21 cellular contexts compared by ENCODE assay signal in the genomic region with DNA sequence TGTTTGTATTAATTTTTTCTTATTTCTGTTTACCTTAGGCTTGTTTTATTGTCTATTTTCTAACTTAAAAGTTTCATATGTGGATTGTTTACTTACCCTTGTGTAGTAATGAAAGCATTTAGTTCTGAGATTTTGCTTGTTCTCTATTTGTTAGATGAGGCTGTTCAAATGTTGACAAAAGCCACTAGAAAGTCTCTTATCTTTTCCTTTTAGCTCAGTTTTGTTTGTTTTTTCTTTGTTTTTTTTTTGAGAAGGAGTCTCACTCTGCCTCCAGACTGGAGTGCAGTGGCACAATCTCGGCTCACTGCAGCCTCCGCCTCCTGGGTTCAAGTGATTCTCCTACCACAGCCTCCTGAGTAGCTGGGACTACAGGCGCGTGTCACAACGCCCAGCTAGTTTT.
"Had no signal": no experiment of that assay in that cellular context is flagged by ENCODE, and none has a peak within 500 bp of the region (broad histone marks: within the 10 kb centered on the region; RNA-seq: fewer than 3 reads in every experiment).

No MANE protein-coding gene starts in this region.

- H3K27ac ChIP-seq: heart left ventricle, lower lobe of right lung, psoas muscle, spleen, thoracic aorta, transverse colon had no signal

- H3K27me3 Mint-ChIP-seq: memory B cell; natural killer cell treated with Interleukin-12 subunit alpha and Interleukin-12 subunit beta and Interleukin-15 and Interleukin-18, amount 100 ng/mL, for 72 hours; stimulated activated naive B cell treated with anti-CD40 and anti-IgM and Interleukin-4, amounts not matched to agents 10 μg/mL and 1 μg/mL and 100 μg/mL, for 72 hours; stimulated activated naive CD8-positive, alpha-beta T cell treated with anti-CD3 and anti-CD28 coated beads, Interleukin-15, amount 100 ng/mL, for 72 hours had no signal

- H3K9me3 ChIP-seq: heart left ventricle, lower lobe of right lung, psoas muscle, spleen, thoracic aorta, transverse colon had no signal

- H3K36me3 ChIP-seq: transverse colon had no signal

- H3K4me1 ChIP-seq: lower lobe of right lung had no signal

- DNase-seq: effector memory CD4-positive, alpha-beta T cell; heart left ventricle; hippocampal formation; kidney glomerular epithelial cell; lower lobe of right lung; psoas muscle; retina; spleen; stimulated activated CD4-positive, alpha-beta T cell treated with anti-CD3 and anti-CD28 coated beads, Interleukin-15, amount 100 ng/mL, for 24 hours; stimulated activated CD4-positive, alpha-beta T cell treated with anti-CD3 and anti-CD28 coated beads, Interleukin-1b, Interleukin-23, amount 100 ng/mL, for 48 hours; stimulated activated CD4-positive, alpha-beta T cell treated with anti-CD3 and anti-CD28 coated beads, Interleukin-4, amount 100 ng/mL, for 4 hours; stimulated activated naive B cell treated with anti-CD40 and anti-IgM and Interleukin-4, amounts not matched to agents 10 μg/mL and 1 μg/mL and 100 μg/mL, for 72 hours; stimulated activated naive CD8-positive, alpha-beta T cell treated with anti-CD3 and anti-CD28 coated beads, Interleukin-15, amount 100 ng/mL, for 72 hours; substantia nigra; transverse colon had no signal

- H3K36me3 Mint-ChIP-seq: natural killer cell treated with Interleukin-12 subunit alpha and Interleukin-12 subunit beta and Interleukin-15 and Interleukin-18, amount 100 ng/mL, for 72 hours had no signal

- H3K9me3 Mint-ChIP-seq: memory B cell; mesothelial cell of epicardium; natural killer cell treated with Interleukin-12 subunit alpha and Interleukin-12 subunit beta and Interleukin-15 and Interleukin-18, amount 100 ng/mL, for 72 hours; stimulated activated naive B cell treated with anti-CD40 and anti-IgM and Interleukin-4, amounts not matched to agents 10 μg/mL and 1 μg/mL and 100 μg/mL, for 72 hours; stimulated activated naive CD8-positive, alpha-beta T cell treated with anti-CD3 and anti-CD28 coated beads, Interleukin-15, amount 100 ng/mL, for 72 hours had no signal

- H3K4me3 ChIP-seq: heart left ventricle, lower lobe of right lung, psoas muscle, spleen, thoracic aorta, transverse colon had no signal

- H3K27ac Mint-ChIP-seq: memory B cell; mesothelial cell of epicardium; natural killer cell treated with Interleukin-12 subunit alpha and Interleukin-12 subunit beta and Interleukin-15 and Interleukin-18, amount 100 ng/mL, for 72 hours; stimulated activated naive B cell treated with anti-CD40 and anti-IgM and Interleukin-4, amounts not matched to agents 10 μg/mL and 1 μg/mL and 100 μg/mL, for 72 hours; stimulated activated naive CD8-positive, alpha-beta T cell treated with anti-CD3 and anti-CD28 coated beads, Interleukin-15, amount 100 ng/mL, for 72 hours had no signal

- ATAC-seq: esophagus mucosa; heart left ventricle; natural killer cell treated with Interleukin-12 subunit alpha and Interleukin-12 subunit beta and Interleukin-15 and Interleukin-18, amount 100 ng/mL, for 72 hours; psoas muscle; sciatic nerve; stimulated activated naive B cell treated with anti-CD40 and anti-IgM and Interleukin-4, amounts not matched to agents 10 μg/mL and 1 μg/mL and 100 μg/mL, for 72 hours; stimulated activated naive CD8-positive, alpha-beta T cell treated with anti-CD3 and anti-CD28 coated beads, Interleukin-15, amount 100 ng/mL, for 72 hours had no signal

- H3K4me1 Mint-ChIP-seq: mesothelial cell of epicardium; stimulated activated naive CD8-positive, alpha-beta T cell treated with anti-CD3 and anti-CD28 coated beads, Interleukin-15, amount 100 ng/mL, for 72 hours had no signal

- H3K27me3 ChIP-seq: heart left ventricle, spleen, transverse colon had no signal

- H3K4me3 Mint-ChIP-seq: memory B cell; mesothelial cell of epicardium; natural killer cell treated with Interleukin-12 subunit alpha and Interleukin-12 subunit beta and Interleukin-15 and Interleukin-18, amount 100 ng/mL, for 72 hours; stimulated activated naive B cell treated with anti-CD40 and anti-IgM and Interleukin-4, amounts not matched to agents 10 μg/mL and 1 μg/mL and 100 μg/mL, for 72 hours; stimulated activated naive CD8-positive, alpha-beta T cell treated with anti-CD3 and anti-CD28 coated beads, Interleukin-15, amount 100 ng/mL, for 72 hours had no signal
